Comparison of ENCODE assay signal across 8 cellular contexts in genomic region chr16:2124694-2125444, GRCh38. TPM values are rescaled to one million over a fixed set of nuclear protein-coding genes. Genes with fewer than 3 reads are reported as not detected.
DNase-seq lines count a peak whose midpoint lies in the region; ATAC-seq, FAIRE-seq and TF ChIP-seq lines count a peak whose summit lies in the region.
"Not testable (repeated sequence)": the region's sequence is repeated elsewhere in the genome, so short reads cannot be mapped to it uniquely, and the experiment has no call there.

No MANE protein-coding gene starts in this region.

- not testable (repeated sequence) for H3K27ac Mint-ChIP-seq in CD14-positive monocyte

- H3K4me1 ChIP-seq in SJSA1 (replicated peaks) = peaks cover 36% of the 10 kb centered on the region
- peaks cover 24 to 44% of the 10 kb centered on the region in 2 donors for H3K4me1 ChIP-seq in left lung
- H3K4me1 ChIP-seq in pancreas = not testable (repeated sequence)
- peaks cover 24 to 83% (median 56%) of the 10 kb centered on the region in 4 donors for H3K4me1 ChIP-seq in transverse colon

- not testable (repeated sequence) for TF ChIP-seq POLR2A in transverse colon (IDR thresholded peaks at IDR 0.05)

- intact Hi-C loops in CD14-positive monocyte (cut with micrococcal nuclease); left lung (cut with DNase I); pancreas (cut with DNase I); transverse colon (cut with DNase I; ENCODE audit: low total_unique reads): not testable (repeated sequence)

- H3K27me3 ChIP-seq in SJSA1 (replicated peaks); pancreas; transverse colon: not testable (repeated sequence)
- H3K27me3 ChIP-seq in left lung = peaks cover 0 to 10% of the 10 kb centered on the region in 2 donors

- not testable (repeated sequence) for H3K36me3 ChIP-seq in SJSA1, left lung, pancreas, transverse colon

- peak; percentile 49 for ATAC-seq in left lung
- peak in 3 of 4 donors; percentile 3 to 22 (median 3) for ATAC-seq in pancreas

- H3K4me3 ChIP-seq in SJSA1 = peak overlapping the region; percentile 22; the same call in 1 of the 2 replicates
- H3K4me3 ChIP-seq in cardiac fibroblast (replicated peaks in 1 of 2; ENCODE audit: low read depth in 2 of 2, low read length in 2 of 2) = peak overlapping the region; percentile 15 to 43
- peak overlapping the region; percentile 27 to 38 for H3K4me3 ChIP-seq in foreskin fibroblast (ENCODE audit: low read depth in 1 of 2, low read length in 2 of 2)
- peak overlapping the region in 1 of 2 donors; percentile 10 for H3K4me3 ChIP-seq in left lung
- not testable (repeated sequence) for H3K4me3 ChIP-seq in pancreas
- peak overlapping the region; percentile 2 to 39 (median 17) for H3K4me3 ChIP-seq in transverse colon

- in situ Hi-C loops in transverse colon (cut with MboI; ENCODE audit: low pct_ligation_motif_present in 1 of 4, low pct_unique_long_range_greater_than_20kb in 1 of 4, low sequenced_read_pairs in 3 of 4) = loop anchor here in 1 of 4 donors (25.0 kb wide), 1 partner anchor 113 kb away; the partner anchor contains the start of genes NPW and ZNF598

- FAIRE-seq in pancreas (lab: Jason Lieb, UNC) = peak; percentile 17

- not testable (repeated sequence) for H3K36me3 Mint-ChIP-seq in CD14-positive monocyte

- peaks cover 6 to 17% (median 7%) of the 10 kb centered on the region in 3 donors for H3K27me3 Mint-ChIP-seq in CD14-positive monocyte (ENCODE audit: low read depth in 3 of 3)

- DNase-seq in CD14-positive monocyte (ENCODE audit: low spot score) = not testable (repeated sequence)
- DNase-seq in SJSA1 (ENCODE audit: low read depth in 1 of 2, low spot score in 2 of 2) (peak; percentile 90 to 93), cardiac fibroblast (ENCODE audit: low read depth in 2 of 2) (peak; percentile 76 to 86), foreskin fibroblast (peak; percentile 74 to 85), left lung (peak in 1 of 2 donors; percentile 62), pancreas (peak in 1 of 6 donors; percentile 74), transverse colon (peak; percentile 54)

- H3K27ac ChIP-seq in SJSA1 (peak overlapping the region; percentile 100), left lung (peak overlapping the region; percentile 80 to 82), pancreas (peak overlapping the region; percentile 9 to 66 (median 24)), transverse colon (peak overlapping the region; percentile 92 to 98 (median 94))

- not testable (repeated sequence) for TF ChIP-seq CTCF in CD14-positive monocyte (IDR thresholded peaks at IDR 0.05); cardiac fibroblast (IDR thresholded peaks at IDR 0.05; ENCODE audit: low read depth, low read length); foreskin fibroblast (IDR thresholded peaks at IDR 0.05; ENCODE audit: low read depth, low read length); left lung (IDR thresholded peaks at IDR 0.05); pancreas (IDR thresholded peaks at IDR 0.05); transverse colon (IDR thresholded peaks at IDR 0.05)

- TF ChIP-seq RAD21 in Ishikawa (IDR thresholded peaks at IDR 0.05; ENCODE audit: low read depth) = not testable (repeated sequence)

- H3K4me1 Mint-ChIP-seq in CD14-positive monocyte = peaks cover 30% of the 10 kb centered on the region

- WGBS in pancreas, 2 donors = 71 to 74% methylated on average over 21 to 37 of the region's 37 CpGs
- 42% methylated on average over 25 of the region's 37 CpGs; no CpG with 5 or more reads in 1 of the 2 donors for WGBS in transverse colon (ENCODE audit: low coverage in 1 of 2), 2 donors

- H3K4me3 Mint-ChIP-seq in CD14-positive monocyte = peak overlapping the region; percentile 65 to 85

- not testable (repeated sequence) for H3K9me3 ChIP-seq in SJSA1 (replicated peaks); left lung; pancreas; transverse colon

- not testable (repeated sequence) for H3K9me3 Mint-ChIP-seq in CD14-positive monocyte

- not testable (repeated sequence) for TF ChIP-seq EP300 in Ishikawa (IDR thresholded peaks at IDR 0.05; ENCODE audit: borderline replicate concordance)
- peak; percentile 9 for TF ChIP-seq EP300 in transverse colon (IDR thresholded peaks at IDR 0.05; ENCODE audit: low read depth)

TF ChIP-seq in Ishikawa, 13 proteins besides CTCF, POLR2A, EP300 and RAD21:
- peak; percentile 91 for TF ChIP-seq FOXM1 (IDR thresholded peaks at IDR 0.05; ENCODE audit: borderline replicate concordance, low read depth)
- TF ChIP-seq MAX (IDR thresholded peaks at IDR 0.05) = peak; percentile 27; the same call in 1 of the 2 replicates

RNA-seq across cellular contexts. Expression of gene PKD1, which starts 10.8 kb away (rescaled TPM):
- 1 to 10 TPM in 1 of 2 donors, under 1 TPM in 1; 0.22 to 1.6 TPM for polyA plus RNA-seq in CD14-positive monocyte
- 60.4 and 97.9 TPM in 2 replicates for total RNA-seq in SJSA1 (2014; rRNA removed; shearing (Covaris generic))
- 10 to 100 TPM; 63.2 to 73.5 TPM for total RNA-seq in left lung
- 10 to 100 TPM; 29.8 to 50.5 (median 39.5) TPM for total RNA-seq in pancreas
- polyA plus RNA-seq in pancreas = 100 to 1,000 TPM in 1 of 2 donors, 10 to 100 TPM in 1; 68.6 to 127 TPM
- 1,000 to 10,000 TPM in 1 of 4 donors, 100 to 1,000 TPM in 3; 131 to 1,015 (median 289) TPM for total RNA-seq in transverse colon

RNA-seq across cellular contexts. Expression of gene RAB26, which starts 23.6 kb away (rescaled TPM):
- polyA plus RNA-seq in CD14-positive monocyte (not detected), pancreas (100 to 1,000 TPM; 161 to 255 TPM)
- total RNA-seq in SJSA1 (2014; rRNA removed; shearing (Covaris generic)) = 0.16 TPM in 1 of 2 replicates, not detected in the other
- total RNA-seq in left lung (under 1 TPM; 0.73 to 0.84 TPM), pancreas (10 to 100 TPM; 19.2 to 36.8 (median 28.4) TPM), transverse colon (10 to 100 TPM in 3 of 4 donors, 1 to 10 TPM in 1; 8.3 to 28.4 (median 14.2) TPM)

RNA-seq across cellular contexts. Expression of gene TRAF7, which starts 30.7 kb away (rescaled TPM):
- polyA plus RNA-seq in CD14-positive monocyte (1 to 10 TPM; 5.9 to 6.7 TPM), pancreas (10 to 100 TPM; 24.5 to 30.1 TPM)
- 26.4 and 39.5 TPM in 2 replicates for total RNA-seq in SJSA1 (2014; rRNA removed; shearing (Covaris generic))
- total RNA-seq in left lung (10 to 100 TPM; 69.5 to 88.1 TPM), pancreas (10 to 100 TPM; 25.3 to 45.1 (median 40.8) TPM), transverse colon (10 to 100 TPM; 43.4 to 80.4 (median 63.0) TPM)

Comparison
In these comparisons a context has a peak if more than half of its experiments do, and no peak if none do; other contexts are left out.
1. H3K27ac ChIP-seq: peak in every context shown above with its lines; median percentile 100 in SJSA1; 94 in transverse colon; 81 in left lung; 24 in pancreas.